In the genomic region with DNA sequence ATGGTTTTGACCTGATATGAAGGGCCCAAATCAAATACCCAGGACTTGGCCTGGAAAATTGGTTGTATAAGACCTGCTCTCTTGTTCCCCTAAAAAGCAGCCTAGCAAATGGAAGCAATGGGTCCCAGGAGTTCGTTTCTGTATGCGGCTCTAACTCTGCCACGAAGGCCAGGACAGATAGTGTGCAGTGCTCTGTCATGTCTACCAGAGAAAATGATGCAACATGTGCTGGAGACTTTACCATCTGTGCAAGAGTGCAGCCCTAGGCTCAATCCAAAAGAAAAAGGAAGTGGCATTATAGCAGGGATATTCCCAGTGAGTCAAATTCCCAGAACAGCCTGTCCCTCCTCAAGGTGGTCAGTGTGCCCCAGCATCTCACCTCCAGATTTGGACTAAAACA, we compare ENCODE assay signal across 7 cellular contexts.
A peak's percentile ranks its signal among the peaks of the same experiment; 100 is the strongest.
DNase-seq lines count a peak whose midpoint lies in the region; ATAC-seq and TF ChIP-seq lines count a peak whose summit lies in the region.

No MANE protein-coding gene starts in this region.

- no peak overlapping the region for H3K4me3 ChIP-seq in fibroblast of mammary gland (ENCODE audit: control insufficient read depth, low read depth, low read length)

- DNase-seq in NOMO-1 treated with dmso at 0.1 percent for 144 hours (lab: John Stamatoyannopoulos, UW; ENCODE audit: unreplicated experiment), result peak; percentile 46
- DNase-seq in fibroblast of mammary gland (ENCODE audit: low read depth), result peak; percentile 65
- DNase-seq in medulla oblongata (ENCODE audit: extremely low spot score), result no peak
- no peak for DNase-seq in DMS114 treated with DMSO at 0.1 percent for 48 hours (lab: John Stamatoyannopoulos, UW; ENCODE audit: unreplicated experiment)
- DNase-seq in DMS53 (lab: John Stamatoyannopoulos, UW), result no peak

- TF ChIP-seq CTCF in fibroblast of mammary gland (conservative IDR thresholded peaks at IDR 0.05; ENCODE audit: control insufficient read depth, insufficient read depth, low read depth, low read length), result no peak

- ATAC-seq in GM18868 (IDR thresholded peaks at IDR 0.05; ENCODE audit: unreplicated experiment), result peak; percentile 24
- ATAC-seq in HG02623 (IDR thresholded peaks at IDR 0.05; ENCODE audit: unreplicated experiment), result peak; percentile 12

Comparison
In these comparisons a context has a peak if more than half of its experiments do, and no peak if none do; other contexts are left out.
1. DNase-seq: peak in NOMO-1 treated with dmso at 0.1 percent for 144 hours (single experiment) and fibroblast of mammary gland (single experiment); none in medulla oblongata (single experiment), DMS114 treated with DMSO at 0.1 percent for 48 hours (single experiment) and DMS53 (single experiment).